ENCODE assay signal across 1 cellular context in the genomic region with DNA sequence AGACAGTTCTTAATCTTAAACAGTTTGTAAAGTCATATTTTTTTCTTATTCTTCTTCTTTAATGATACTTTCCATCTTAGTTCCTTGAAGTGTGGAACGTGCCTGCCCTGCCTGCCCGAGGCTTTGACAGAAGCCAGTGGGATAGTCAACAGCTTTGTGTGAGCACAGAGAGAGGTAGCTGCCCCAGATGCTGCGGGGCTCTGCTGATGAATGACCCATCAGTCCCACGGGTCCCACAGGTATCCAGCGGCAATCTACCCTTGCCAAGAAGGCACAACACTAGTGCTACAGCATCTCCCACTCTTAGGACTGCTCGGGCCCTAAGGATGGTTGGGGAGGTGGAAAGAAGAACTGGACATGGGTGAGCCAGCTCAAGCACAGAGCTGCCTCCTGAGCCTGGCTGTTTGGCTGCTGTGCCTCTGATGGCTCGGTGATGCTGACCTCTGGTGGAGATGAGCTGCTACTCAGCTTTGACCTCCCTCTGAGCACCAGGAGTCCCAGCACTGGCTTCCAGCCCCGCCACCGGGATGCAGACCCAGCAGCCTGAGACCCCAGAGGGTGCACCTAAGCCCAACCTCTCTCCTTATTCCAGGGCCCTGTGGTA.
TF ChIP-seq lines count a peak whose summit lies in the region.

No MANE protein-coding gene starts in this region.

TF ChIP-seq in HepG2, 621 proteins besides CTCF, POLR2A, EP300 and RAD21 (continued from another document):
- TF ChIP-seq, protein P1, sequence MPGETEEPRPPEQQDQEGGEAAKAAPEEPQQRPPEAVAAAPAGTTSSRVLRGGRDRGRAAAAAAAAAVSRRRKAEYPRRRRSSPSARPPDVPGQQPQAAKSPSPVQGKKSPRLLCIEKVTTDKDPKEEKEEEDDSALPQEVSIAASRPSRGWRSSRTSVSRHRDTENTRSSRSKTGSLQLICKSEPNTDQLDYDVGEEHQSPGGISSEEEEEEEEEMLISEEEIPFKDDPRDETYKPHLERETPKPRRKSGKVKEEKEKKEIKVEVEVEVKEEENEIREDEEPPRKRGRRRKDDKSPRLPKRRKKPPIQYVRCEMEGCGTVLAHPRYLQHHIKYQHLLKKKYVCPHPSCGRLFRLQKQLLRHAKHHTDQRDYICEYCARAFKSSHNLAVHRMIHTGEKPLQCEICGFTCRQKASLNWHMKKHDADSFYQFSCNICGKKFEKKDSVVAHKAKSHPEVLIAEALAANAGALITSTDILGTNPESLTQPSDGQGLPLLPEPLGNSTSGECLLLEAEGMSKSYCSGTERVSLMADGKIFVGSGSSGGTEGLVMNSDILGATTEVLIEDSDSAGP (CRISPR knock-in tag; IDR thresholded peaks at IDR 0.05; ENCODE audit: borderline replicate concordance) = peak; percentile 32; the same call in 1 of the 2 replicates
- TF ChIP-seq ZBTB34 (CRISPR knock-in tag; IDR thresholded peaks at IDR 0.05) = no peak
- TF ChIP-seq STAG1 (CRISPR knock-in tag; IDR thresholded peaks at IDR 0.05) = peak; percentile 63
